28 cellular contexts compared by ENCODE assay signal in genomic region chr4:84171871-84172270, GRCh38.
"Had no signal": no experiment of that assay in that cellular context is flagged by ENCODE, and none has a peak within 500 bp of the region (broad histone marks: within the 10 kb centered on the region; RNA-seq: fewer than 3 reads in every experiment).

No MANE protein-coding gene starts in this region.

- H3K36me3 Mint-ChIP-seq: immature natural killer cell; memory B cell; natural killer cell; stimulated activated memory B cell treated with anti-CD40 and anti-IgM and Interleukin-4, amounts not matched to agents 10 μg/mL and 1 μg/mL and 100 μg/mL, for 72 hours; type B pancreatic cell had no signal

- H3K27me3 ChIP-seq: esophagus squamous epithelium, ovary, spleen, testis, tibial artery had no signal

- H3K36me3 ChIP-seq: esophagus squamous epithelium, lower lobe of right lung, ovary, spleen, tibial artery had no signal

- H3K4me1 Mint-ChIP-seq: immature natural killer cell; memory B cell; natural killer cell; stimulated activated memory B cell treated with anti-CD40 and anti-IgM and Interleukin-4, amounts not matched to agents 10 μg/mL and 1 μg/mL and 100 μg/mL, for 72 hours had no signal

- H3K27me3 Mint-ChIP-seq: memory B cell; stimulated activated memory B cell treated with anti-CD40 and anti-IgM and Interleukin-4, amounts not matched to agents 10 μg/mL and 1 μg/mL and 100 μg/mL, for 72 hours; type B pancreatic cell had no signal

- H3K9me3 ChIP-seq: esophagus squamous epithelium, lower lobe of right lung, ovary, psoas muscle, spleen, testis, tibial artery had no signal

- H3K27ac ChIP-seq: coronary artery, esophagus squamous epithelium, lower lobe of right lung, ovary, psoas muscle, skin epidermis, spleen, testis, tibial artery had no signal

- FAIRE-seq: endothelial cell of umbilical vein, frontal cortex had no signal

- H3K4me3 Mint-ChIP-seq: immature natural killer cell; memory B cell; natural killer cell; stimulated activated memory B cell treated with anti-CD40 and anti-IgM and Interleukin-4, amounts not matched to agents 10 μg/mL and 1 μg/mL and 100 μg/mL, for 72 hours; type B pancreatic cell had no signal

- H3K4me3 ChIP-seq: coronary artery, esophagus squamous epithelium, lower lobe of right lung, ovary, psoas muscle, skin epidermis, spleen, testis, tibial artery had no signal

- DNase-seq: dermis blood vessel endothelial cell; effector memory CD4-positive, alpha-beta T cell; erythroblast; esophagus squamous epithelium; hypothalamus; immature natural killer cell; islet precursor cell; left ventricle myocardium superior; lower lobe of right lung; natural killer cell; occipital lobe; ovary; posterior cingulate gyrus; psoas muscle; right cardiac atrium; spleen; stimulated activated CD4-positive, alpha-beta T cell treated with anti-CD3 and anti-CD28 coated beads, Interleukin-4, amount 100 ng/mL, for 4 hours; stimulated activated naive CD8-positive, alpha-beta T cell treated with anti-CD3 and anti-CD28 coated beads, Interleukin-15, Interleukin-2, amounts not matched to agents 100 U/mL and 50 U/mL, for 24 hours; substantia nigra; testis; tibial artery had no signal

- H3K27ac Mint-ChIP-seq: immature natural killer cell; memory B cell; natural killer cell; stimulated activated memory B cell treated with anti-CD40 and anti-IgM and Interleukin-4, amounts not matched to agents 10 μg/mL and 1 μg/mL and 100 μg/mL, for 72 hours; type B pancreatic cell had no signal

- H3K4me1 ChIP-seq: esophagus squamous epithelium, lower lobe of right lung, psoas muscle, spleen, testis, tibial artery had no signal

- H3K9me3 Mint-ChIP-seq: memory B cell; stimulated activated memory B cell treated with anti-CD40 and anti-IgM and Interleukin-4, amounts not matched to agents 10 μg/mL and 1 μg/mL and 100 μg/mL, for 72 hours; type B pancreatic cell had no signal
